ENCODE assay signal across 29 cellular contexts in the genomic region with DNA sequence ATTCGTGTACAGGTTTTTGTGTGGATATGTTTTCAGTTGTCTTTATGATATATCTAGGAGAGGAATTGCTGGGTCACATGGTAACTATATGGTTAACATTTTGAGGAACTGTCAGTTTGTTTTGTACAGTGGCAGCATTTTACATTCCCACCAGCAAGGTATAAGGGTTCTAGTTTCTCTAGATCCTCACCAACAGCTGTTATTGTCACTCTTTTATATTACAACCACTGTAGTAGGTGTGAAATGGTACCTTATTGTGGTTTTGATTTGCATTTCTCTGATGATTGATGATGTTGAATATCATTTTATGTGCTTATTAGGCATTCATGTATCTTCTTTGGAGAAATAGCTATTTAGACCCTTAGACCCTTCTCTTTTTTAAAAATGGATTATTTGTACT.
"Had no signal": no experiment of that assay in that cellular context is flagged by ENCODE, and none has a peak within 500 bp of the region (broad histone marks: within the 10 kb centered on the region; RNA-seq: fewer than 3 reads in every experiment).

No MANE protein-coding gene starts in this region.

- H3K27ac ChIP-seq: ascending aorta, cardiac muscle cell, colonic mucosa, VCaP had no signal

- H3K36me3 ChIP-seq: ascending aorta, cardiac muscle cell, colonic mucosa had no signal

- DNase-seq: activated B cell treated with CpG ODN at 0.5 μM for 24 hours; activated CD4-positive, alpha-beta memory T cell treated with anti-CD3 and anti-CD28 coated beads, Interleukin-2, amount 10 ng/mL, durations not matched to agents 7 days and 5 days; activated CD4-positive, alpha-beta T cell treated with anti-CD3 and anti-CD28 coated beads for 36 hours; activated CD4-positive, alpha-beta T cell treated with anti-CD3 and anti-CD28 coated beads for 48 hours; activated CD4-positive, alpha-beta T cell treated with anti-CD3 and anti-CD28 coated beads, Interleukin-2, amount 10 ng/mL, durations not matched to agents 7 days and 5 days; activated CD4-positive, alpha-beta T cell treated with anti-CD3 and anti-CD28 coated beads, Interleukin-2, amount 50 U/mL, for 48 hours; activated CD4-positive, CD25-positive, alpha-beta regulatory T cell treated with anti-CD3 and anti-CD28 coated beads, Interleukin-2, amount 50 U/mL, for 72 hours; activated CD8-positive, alpha-beta memory T cell treated with anti-CD3 and anti-CD28 coated beads for 24 hours; activated CD8-positive, alpha-beta memory T cell treated with anti-CD3 and anti-CD28 coated beads, Interleukin-2, amount 10 ng/mL, durations not matched to agents 7 days and 5 days; activated CD8-positive, alpha-beta memory T cell treated with anti-CD3 and anti-CD28 coated beads, Interleukin-2, amount 50 U/mL, for 48 hours; activated CD8-positive, alpha-beta T cell treated with anti-CD3 and anti-CD28 coated beads, Interleukin-2, amount 10 ng/mL, durations not matched to agents 7 days and 5 days; activated effector memory CD4-positive, alpha-beta T cell treated with Interleukin-2 at 50 U/mL for 16 hours; activated gamma-delta T cell; activated naive CD4-positive, alpha-beta T cell treated with anti-CD3 and anti-CD28 coated beads, Interleukin-2, amount 10 ng/mL, durations not matched to agents 7 days and 5 days; activated naive CD4-positive, alpha-beta T cell treated with Interleukin-2 at 50 U/mL for 16 hours; activated naive CD8-positive, alpha-beta T cell treated with anti-CD3 and anti-CD28 coated beads, Interleukin-2, amount 10 ng/mL, durations not matched to agents 7 days and 5 days; activated naive CD8-positive, alpha-beta T cell treated with anti-CD3 and anti-CD28 coated beads, Interleukin-2, amount 50 U/mL, for 24 hours; activated T-cell treated with anti-CD3 and anti-CD28 coated beads, Interleukin-2, amount 50 U/mL, for 24 hours; activated T-cell treated with anti-CD3 and anti-CD28 coated beads, Interleukin-2, amount 50 U/mL, for 48 hours; amygdala; anterior cingulate cortex; caudate nucleus; cerebellar nuclear complex; colonic mucosa; T-helper 2 cell; T-helper 9 cell had no signal

- H3K27me3 ChIP-seq: ascending aorta, cardiac muscle cell, colonic mucosa had no signal

- H3K4me3 ChIP-seq: ascending aorta, cardiac muscle cell, colonic mucosa had no signal

- H3K9me3 ChIP-seq: ascending aorta, colonic mucosa had no signal

- H3K4me1 ChIP-seq: ascending aorta, colonic mucosa had no signal

- ATAC-seq: activated CD4-positive, alpha-beta T cell treated with anti-CD3 and anti-CD28 coated beads for 36 hours; activated CD8-positive, alpha-beta memory T cell treated with anti-CD3 and anti-CD28 coated beads, Interleukin-2, amount 10 ng/mL, durations not matched to agents 7 days and 5 days; activated CD8-positive, alpha-beta T cell treated with anti-CD3 and anti-CD28 coated beads, Interleukin-2, amount 10 ng/mL, durations not matched to agents 7 days and 5 days; activated naive CD8-positive, alpha-beta T cell treated with anti-CD3 and anti-CD28 coated beads, Interleukin-2, amount 50 U/mL, for 24 hours had no signal
